ENCODE assay signal across 26 cellular contexts in genomic region chr12:58298793-58299192, GRCh38.
"Had no signal": no experiment of that assay in that cellular context is flagged by ENCODE, and none has a peak within 500 bp of the region (broad histone marks: within the 10 kb centered on the region; RNA-seq: fewer than 3 reads in every experiment).

No MANE protein-coding gene starts in this region.

- H3K36me3 ChIP-seq: left lung, lower lobe of right lung, ovary, sigmoid colon, stomach, tibial artery, upper lobe of right lung had no signal

- H3K36me3 Mint-ChIP-seq: naive B cell; natural killer cell; stimulated activated naive B cell treated with anti-CD40 and anti-IgM and Interleukin-4, amounts not matched to agents 10 μg/mL and 1 μg/mL and 100 μg/mL, for 72 hours had no signal

- H3K4me3 ChIP-seq: left lung, lower lobe of right lung, ovary, sigmoid colon, stomach, testis, tibial artery, upper lobe of right lung had no signal

- H3K4me1 Mint-ChIP-seq: naive B cell; natural killer cell; stimulated activated naive B cell treated with anti-CD40 and anti-IgM and Interleukin-4, amounts not matched to agents 10 μg/mL and 1 μg/mL and 100 μg/mL, for 72 hours had no signal

- H3K9me3 ChIP-seq: left lung, lower lobe of right lung, ovary, sigmoid colon, stomach, testis, tibial artery, upper lobe of right lung had no signal

- H3K9me3 Mint-ChIP-seq: naive B cell; nephron progenitor cell; stimulated activated naive B cell treated with anti-CD40 and anti-IgM and Interleukin-4, amounts not matched to agents 10 μg/mL and 1 μg/mL and 100 μg/mL, for 72 hours had no signal

- H3K27me3 ChIP-seq: left lung, ovary, sigmoid colon, stomach, testis, tibial artery, upper lobe of right lung had no signal

- H3K4me1 ChIP-seq: left lung, lower lobe of right lung, sigmoid colon, stomach, tibial artery, upper lobe of right lung had no signal

- H3K4me3 Mint-ChIP-seq: naive B cell; natural killer cell; nephron progenitor cell; stimulated activated naive B cell treated with anti-CD40 and anti-IgM and Interleukin-4, amounts not matched to agents 10 μg/mL and 1 μg/mL and 100 μg/mL, for 72 hours had no signal

- ATAC-seq: left cardiac atrium; left lung; lower lobe of right lung; natural killer cell; right cardiac atrium; stimulated activated naive B cell treated with anti-CD40 and anti-IgM and Interleukin-4, amounts not matched to agents 10 μg/mL and 1 μg/mL and 100 μg/mL, for 72 hours; stimulated activated naive CD8-positive, alpha-beta T cell treated with anti-CD3 and anti-CD28 coated beads, Interleukin-15, Interleukin-2, amounts not matched to agents 100 U/mL and 50 U/mL, for 24 hours; upper lobe of right lung had no signal

- DNase-seq: hippocampal formation; kidney glomerular epithelial cell; left cardiac atrium; left lung; lower lobe of right lung; mammary epithelial cell; mesenchymal stem cell; naive B cell; natural killer cell; nephron progenitor cell; ovary; retina; right cardiac atrium; sigmoid colon; stimulated activated CD4-positive, alpha-beta T cell treated with anti-CD3 and anti-CD28 coated beads, Interleukin-12 subunit alpha, Interleukin-12 subunit beta, amount 100 ng/mL, for 4 hours; stimulated activated CD4-positive, alpha-beta T cell treated with anti-CD3 and anti-CD28 coated beads, Interleukin-15, amount 100 ng/mL, for 24 hours; stimulated activated CD4-positive, alpha-beta T cell treated with anti-CD3 and anti-CD28 coated beads, Interleukin-2, amount 100 ng/mL, for 24 hours; stimulated activated CD4-positive, alpha-beta T cell treated with anti-CD3 and anti-CD28 coated beads, Interleukin-4, amount 100 ng/mL, for 1 hour; stimulated activated naive B cell treated with anti-CD40 and anti-IgM and Interleukin-4, amounts not matched to agents 10 μg/mL and 1 μg/mL and 100 μg/mL, for 72 hours; stimulated activated naive CD8-positive, alpha-beta T cell treated with anti-CD3 and anti-CD28 coated beads, Interleukin-15, Interleukin-2, amounts not matched to agents 100 U/mL and 50 U/mL, for 24 hours; stomach; testis; tibial artery; trophoblast cell; upper lobe of right lung had no signal

- H3K27ac ChIP-seq: left lung, lower lobe of right lung, ovary, sigmoid colon, stomach, testis, tibial artery, upper lobe of right lung had no signal

- H3K27me3 Mint-ChIP-seq: progenitor cell of endocrine pancreas had no signal
